ENCODE assay signal across 9 cellular contexts in genomic region chr10:92517034-92517655, GRCh38. TPM values are rescaled to one million over a fixed set of nuclear protein-coding genes. Genes with fewer than 3 reads are reported as not detected.
DNase-seq lines count a peak whose midpoint lies in the region; ATAC-seq and FAIRE-seq lines count a peak whose summit lies in the region.
"Had no signal": no experiment of that assay in that cellular context is flagged by ENCODE, and none has a peak within 500 bp of the region (broad histone marks: within the 10 kb centered on the region; RNA-seq: fewer than 3 reads in every experiment).

No MANE protein-coding gene starts in this region.

- H3K9me3 ChIP-seq in small intestine (ENCODE audit: control insufficient read depth, low read depth): no peaks in the 10 kb centered on the region

- 41 to 49% (median 47%) methylated on average over 3 of the region's 3 CpGs for WGBS in small intestine, 3 donors

- no peak overlapping the region for H3K4me3 ChIP-seq in small intestine (ENCODE audit: low read depth in 1 of 2, low read length in 2 of 2)

- no peak overlapping the region for H3K27ac ChIP-seq in small intestine (ENCODE audit: low read depth in 1 of 2, low read length in 1 of 2)

- no peak for ATAC-seq in GM21367 (IDR thresholded peaks at IDR 0.05; ENCODE audit: unreplicated experiment)

- no peaks in the 10 kb centered on the region for H3K4me1 ChIP-seq in small intestine (ENCODE audit: control insufficient read depth in 2 of 2, insufficient read depth in 1 of 2, low read depth in 1 of 2, low read length in 1 of 2)

- H3K27me3 ChIP-seq in small intestine (ENCODE audit: control insufficient read depth in 2 of 2, insufficient read depth in 2 of 2, low read length in 2 of 2): no peaks in the 10 kb centered on the region

- DNase-seq in DMS114 treated with DMSO at 0.1 percent for 48 hours (lab: John Stamatoyannopoulos, UW; ENCODE audit: unreplicated experiment) (peak; percentile 81), H4 (ENCODE audit: low spot score) (peak; percentile 53), NCI-H146 (lab: John Stamatoyannopoulos, UW) (peak; percentile 72), T-helper 2 cell (peak in 4 of 5 experiments; percentile 41 to 82 (median 53)), amniotic stem cell (lab: John Stamatoyannopoulos, UW) (peak; percentile 68), hepatic stellate cell (ENCODE audit: low spot score) (peak; percentile 34), small intestine (peak; percentile 75)

- peaks cover 2 to 4% of the 10 kb centered on the region in 2 donors for H3K36me3 ChIP-seq in small intestine (ENCODE audit: control insufficient read depth in 2 of 2, insufficient read depth in 2 of 2, low read length in 2 of 2)

- FAIRE-seq in small intestine (lab: Jason Lieb, UNC): peak; percentile 49
- FAIRE-seq: colon had no signal

RNA-seq across cellular contexts. Expression of gene IDE, which starts 56.7 kb away (rescaled TPM):
- total RNA-seq in H4 (2014; rRNA removed; shearing (Covaris generic)): 37.5 and 45.8 TPM in 2 replicates
- polyA plus RNA-seq in small intestine: 10 to 100 TPM in 2 of 3 donors, 1 to 10 TPM in 1; 9.2 to 11.9 (median 11.0) TPM
